ENCODE assay signal across 22 cellular contexts in genomic region chr17:75093543-75094158, GRCh38. TPM values are rescaled to one million over a fixed set of nuclear protein-coding genes. Genes with fewer than 3 reads are reported as not detected.
DNase-seq lines count a peak whose midpoint lies in the region; TF ChIP-seq lines count a peak whose summit lies in the region.
"Had no signal": no experiment of that assay in that cellular context is flagged by ENCODE, and none has a peak within 500 bp of the region (broad histone marks: within the 10 kb centered on the region; RNA-seq: fewer than 3 reads in every experiment).

No MANE protein-coding gene starts in this region.

- POLR2A ChIA-PET in PC-9 (lab: Charles Lee; ENCODE audit: unreplicated experiment): no interaction called here

- H3K9me3 ChIP-seq in PC-9 (ENCODE audit: insufficient read depth, low read depth) (no peaks in the 10 kb centered on the region), esophagus squamous epithelium (no peaks in the 10 kb centered on the region), neutrophil (no peaks in the 10 kb centered on the region)
- H3K9me3 ChIP-seq: uterus had no signal

- H3K4me1 Mint-ChIP-seq in CD14-positive monocyte: peaks cover 71% of the 10 kb centered on the region
- H3K4me1 Mint-ChIP-seq: immature natural killer cell had no signal

- H3K36me3 Mint-ChIP-seq in CD14-positive monocyte: peaks cover 22 to 48% of the 10 kb centered on the region in 2 donors
- H3K36me3 Mint-ChIP-seq: stimulated activated naive B cell treated with anti-CD40 and anti-IgM and Interleukin-4, amounts not matched to agents 10 μg/mL and 1 μg/mL and 100 μg/mL, for 72 hours had no signal

- H3K79me2 ChIP-seq in PC-9 (ENCODE audit: low read depth): peaks cover 83% of the 10 kb centered on the region

- H3K27me3 ChIP-seq in PC-9 (ENCODE audit: insufficient read depth, low read depth) (no peaks in the 10 kb centered on the region), esophagus squamous epithelium (no peaks in the 10 kb centered on the region), neutrophil (no peaks in the 10 kb centered on the region)
- H3K27me3 ChIP-seq: uterus had no signal

- no peak for TF ChIP-seq CTCF in PC-9 (conservative IDR thresholded peaks at IDR 0.05)
- TF ChIP-seq CTCF in esophagus squamous epithelium (IDR thresholded peaks at IDR 0.05): no peak
- no peak for TF ChIP-seq CTCF in neutrophil (IDR thresholded peaks at IDR 0.05)
- no peak for TF ChIP-seq CTCF in CD14-positive monocyte (IDR thresholded peaks at IDR 0.05)

- peaks cover 0 to 2% (median 0%) of the 10 kb centered on the region in 7 donors for H3K9me3 Mint-ChIP-seq in CD14-positive monocyte
- H3K9me3 Mint-ChIP-seq: immature natural killer cell; stimulated activated naive B cell treated with anti-CD40 and anti-IgM and Interleukin-4, amounts not matched to agents 10 μg/mL and 1 μg/mL and 100 μg/mL, for 72 hours had no signal

- H3K4me3 Mint-ChIP-seq in CD14-positive monocyte: no peak overlapping the region
- H3K4me3 Mint-ChIP-seq: B cell; immature natural killer cell; stimulated activated naive B cell treated with anti-CD40 and anti-IgM and Interleukin-4, amounts not matched to agents 10 μg/mL and 1 μg/mL and 100 μg/mL, for 72 hours had no signal

- no peak overlapping the region for H2AFZ ChIP-seq in PC-9

- peaks cover 71% of the 10 kb centered on the region for H3F3A ChIP-seq in PC-9 (ENCODE audit: insufficient read depth, low read depth)

- H3K4me3 ChIP-seq in PC-9: peak overlapping the region; percentile 40; the same call in 1 of the 2 replicates
- H3K4me3 ChIP-seq in esophagus squamous epithelium: no peak overlapping the region
- H3K4me3 ChIP-seq in neutrophil (ENCODE audit: low read depth in 1 of 2, low read length in 1 of 2): peak overlapping the region in 1 of 2 experiments; percentile 42
- H3K4me3 ChIP-seq: uterus had no signal

- H4K20me1 ChIP-seq in PC-9 (ENCODE audit: insufficient read depth): peaks cover 4% of the 10 kb centered on the region; the same call in 1 of the 2 replicates

- peak overlapping the region; percentile 90 for H3K4me2 ChIP-seq in PC-9

- peaks cover 0 to 6% (median 2%) of the 10 kb centered on the region in 3 donors for H3K27me3 Mint-ChIP-seq in CD14-positive monocyte (ENCODE audit: low read depth in 3 of 3)
- H3K27me3 Mint-ChIP-seq: B cell had no signal

- peak overlapping the region; percentile 89 for H3K27ac ChIP-seq in PC-9
- H3K27ac ChIP-seq in esophagus squamous epithelium: peak overlapping the region; percentile 71 to 93 (median 89)
- H3K27ac ChIP-seq in neutrophil: peak overlapping the region; percentile 98
- H3K27ac ChIP-seq: uterus had no signal

- H3K36me3 ChIP-seq in PC-9 (ENCODE audit: low read depth): 0 out of 2 replicates have a peak, but pooled peaks cover 14% of the 10 kb centered on the region
- H3K36me3 ChIP-seq in esophagus squamous epithelium: peaks cover 0 to 10% (median 0%) of the 10 kb centered on the region in 3 donors
- H3K36me3 ChIP-seq in neutrophil: peaks cover 24% of the 10 kb centered on the region
- H3K36me3 ChIP-seq: uterus had no signal

- H3K27ac Mint-ChIP-seq in CD14-positive monocyte: peak overlapping the region in 3 of 7 donors; percentile 76 to 86 (median 82)
- H3K27ac Mint-ChIP-seq: B cell; immature natural killer cell; stimulated activated naive B cell treated with anti-CD40 and anti-IgM and Interleukin-4, amounts not matched to agents 10 μg/mL and 1 μg/mL and 100 μg/mL, for 72 hours had no signal

- intact Hi-C loops in PC-9 (cut with micrococcal nuclease; ENCODE audit: unreplicated experiment) (loop anchor here (1.0 kb wide), 1 partner anchor 66 kb away; no protein-coding TSS in a partner anchor), esophagus squamous epithelium (cut with DNase I) (no loop called here), CD14-positive monocyte (cut with micrococcal nuclease) (no loop called here)

- H3K4me1 ChIP-seq in PC-9 (replicated peaks; ENCODE audit: insufficient read depth) (peaks cover 79% of the 10 kb centered on the region), esophagus squamous epithelium (peaks cover 38 to 89% (median 68%) of the 10 kb centered on the region in 3 donors), neutrophil (ENCODE audit: control insufficient read depth in 1 of 2, insufficient read depth in 1 of 2, low read depth in 1 of 2, low read length in 1 of 2) (peaks cover 81 to 85% of the 10 kb centered on the region in 2 experiments)

- no peak for TF ChIP-seq POLR2A in esophagus squamous epithelium (IDR thresholded peaks at IDR 0.05)

- DNase-seq in PC-9: peak in 1 of 2 experiments; percentile 84
- DNase-seq in esophagus squamous epithelium (lab: John Stamatoyannopoulos, UW): no peak
- no peak for DNase-seq in superior temporal gyrus (ENCODE audit: extremely low spot score)
- no peak for DNase-seq in activated CD8-positive, alpha-beta memory T cell treated with anti-CD3 and anti-CD28 coated beads, Interleukin-2, amount 50 U/mL, for 48 hours
- DNase-seq in CD14-positive monocyte (ENCODE audit: low spot score): no peak
- DNase-seq in activated CD4-positive, alpha-beta T cell treated with anti-CD3 and anti-CD28 coated beads for 1 hour: no peak
- DNase-seq: activated CD4-positive, alpha-beta T cell treated with anti-CD3 and anti-CD28 coated beads for 4 hours; activated gamma-delta T cell treated with Interleukin-2 at 50 U/mL for 16 hours; amniotic stem cell; central memory CD4-positive, alpha-beta T cell; effector memory CD4-positive, alpha-beta T cell; HCEC 1CT; immature natural killer cell; Karpas-422; NCI-H1105; NCI-H748 treated with DMSO at 0.1 percent for 48 hours; nucleus accumbens; right cardiac atrium; stimulated activated naive B cell treated with anti-CD40 and anti-IgM and Interleukin-4, amounts not matched to agents 10 μg/mL and 1 μg/mL and 100 μg/mL, for 72 hours; uterus had no signal

- no TSS peak for BruUV-seq in PC-9 (replicated peaks; lab: Mats Ljungman, UMichigan)

- CTCF ChIA-PET in PC-9 (lab: Charles Lee): interaction anchor here (0.5 to 0.6 kb wide), 2 partner anchors 29 to 595 kb away, joined by 3 to 5 read pairs; no protein-coding TSS in a partner anchor

- WGBS in esophagus squamous epithelium, 2 donors: 77 to 90% methylated on average over 2 to 6 of the region's 19 CpGs

- no peaks in the 10 kb centered on the region for H3K9me2 ChIP-seq in PC-9 (ENCODE audit: insufficient read depth)

RNA-seq across cellular contexts. Expression of gene SLC16A5, which starts 5.9 kb away (rescaled TPM):
- total RNA-seq in PC-9 (2021) (70.2 and 88.5 TPM in 2 replicates), esophagus squamous epithelium (10 to 100 TPM; 13.4 to 22.9 (median 17.4) TPM)
- polyA plus RNA-seq in CD14-positive monocyte: 10 to 100 TPM; 26.1 to 27.0 TPM

RNA-seq across cellular contexts. Expression of gene ARMC7, which starts 16.1 kb away (rescaled TPM):
- 19.2 and 20.5 TPM in 2 replicates for total RNA-seq in PC-9 (2021)
- total RNA-seq in esophagus squamous epithelium: 1 to 10 TPM; 4.0 to 9.1 (median 5.3) TPM
- polyA plus RNA-seq in CD14-positive monocyte: 1 to 10 TPM; 1.3 to 2.1 TPM

RNA-seq across cellular contexts. Expression of gene NT5C, which starts 37.9 kb away (rescaled TPM):
- total RNA-seq in PC-9 (2021): 38.6 and 52.3 TPM in 2 replicates
- 10 to 100 TPM; 81.7 to 97.5 (median 88.4) TPM for total RNA-seq in esophagus squamous epithelium
- 10 to 100 TPM; 27.8 to 36.2 TPM for polyA plus RNA-seq in CD14-positive monocyte

RNA-seq across cellular contexts. Expression of gene KCTD2, which starts 46.6 kb away (rescaled TPM):
- total RNA-seq in PC-9 (2021) (18.4 and 18.6 TPM in 2 replicates), esophagus squamous epithelium (10 to 100 TPM; 11.5 to 17.6 (median 14.2) TPM)
- polyA plus RNA-seq in CD14-positive monocyte: 1 to 10 TPM; 2.8 to 2.9 TPM

RNA-seq across cellular contexts. Expression of gene ATP5PD, which starts 46.9 kb away (rescaled TPM):
- total RNA-seq in PC-9 (2021): 306 and 336 TPM in 2 replicates
- total RNA-seq in esophagus squamous epithelium: 100 to 1,000 TPM; 252 to 300 (median 277) TPM
- polyA plus RNA-seq in CD14-positive monocyte: 100 to 1,000 TPM; 437 to 451 TPM
